In the genomic region with DNA sequence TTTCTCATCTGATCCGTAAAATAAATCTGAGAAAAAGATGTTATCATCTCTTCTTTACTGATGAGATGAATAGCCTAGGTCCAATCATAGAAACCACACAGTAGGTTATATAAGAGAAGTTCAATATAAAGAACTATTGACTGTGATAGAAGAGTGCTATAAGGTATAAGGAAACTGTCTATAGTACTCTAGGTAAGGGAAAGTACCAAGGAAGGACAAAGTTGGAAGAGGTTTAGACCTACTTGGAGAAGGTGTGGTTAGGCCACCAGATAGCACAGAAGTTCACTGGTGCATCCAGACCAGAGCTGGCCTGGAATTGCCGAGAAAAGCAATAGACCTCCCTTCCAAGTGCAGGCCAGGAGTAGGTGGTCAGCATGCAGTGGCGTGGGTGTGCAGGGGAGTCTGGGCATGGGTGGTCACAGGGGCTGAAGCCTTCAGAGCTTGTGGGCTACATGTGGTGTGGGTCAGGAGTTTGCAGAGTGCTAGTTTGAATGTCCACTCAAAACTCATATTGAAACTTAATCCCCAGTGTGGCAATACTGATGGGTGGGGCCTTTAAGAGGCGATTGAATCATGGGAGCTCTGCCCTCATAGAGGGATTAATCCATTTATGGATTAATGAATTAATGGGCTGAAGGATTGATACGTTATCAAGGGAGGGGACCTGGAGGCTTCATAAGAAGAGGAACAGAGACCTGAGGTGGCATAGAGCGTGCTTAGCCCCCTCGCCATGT, we compare ENCODE assay signal across 13 cellular contexts.
DNase-seq lines count a peak whose midpoint lies in the region; ATAC-seq and TF ChIP-seq lines count a peak whose summit lies in the region.
"Had no signal": no experiment of that assay in that cellular context is flagged by ENCODE, and none has a peak within 500 bp of the region (broad histone marks: within the 10 kb centered on the region; RNA-seq: fewer than 3 reads in every experiment).

No MANE protein-coding gene starts in this region.

- intact Hi-C loops in left ventricle myocardium superior (cut with micrococcal nuclease), result no loop called here
- intact Hi-C loops in dendritic cell treated with granulocyte-macrophage colony-stimulating factor and Interleukin-4, amounts not matched to agents 40 ng/mL and 50 ng/mL, for 4 days (cut with micrococcal nuclease), result no loop called here

- peak overlapping the region in 1 of 4 donors; percentile 29 for H3K4me3 Mint-ChIP-seq in IgD-negative memory B cell
- H3K4me3 Mint-ChIP-seq in dendritic cell treated with granulocyte-macrophage colony-stimulating factor and Interleukin-4, amounts not matched to agents 40 ng/mL and 50 ng/mL, for 4 days, result peak overlapping the region; percentile 39
- no peak overlapping the region for H3K4me3 Mint-ChIP-seq in stimulated activated memory B cell treated with anti-CD40 and anti-IgM and Interleukin-4, amounts not matched to agents 10 μg/mL and 1 μg/mL and 100 μg/mL, for 72 hours

- no peaks in the 10 kb centered on the region for H3K9me3 ChIP-seq in right atrium auricular region

- CTCF ChIA-PET in HEK293T (lab: Yijun Ruan, JAX), result interaction anchor here (0.7 to 1.1 kb wide), 2 partner anchors 22 to 38 kb away, joined by 3 read pairs; no protein-coding TSS in a partner anchor

- no peaks in the 10 kb centered on the region for H3K9me3 Mint-ChIP-seq in IgD-negative memory B cell
- no peaks in the 10 kb centered on the region for H3K9me3 Mint-ChIP-seq in dendritic cell treated with granulocyte-macrophage colony-stimulating factor and Interleukin-4, amounts not matched to agents 40 ng/mL and 50 ng/mL, for 4 days
- H3K9me3 Mint-ChIP-seq in stimulated activated memory B cell treated with anti-CD40 and anti-IgM and Interleukin-4, amounts not matched to agents 10 μg/mL and 1 μg/mL and 100 μg/mL, for 72 hours, result peaks cover 2% of the 10 kb centered on the region

- no peak for DNase-seq in right atrium auricular region (ENCODE audit: low spot score)
- DNase-seq in left ventricle myocardium superior, result no peak
- no peak for DNase-seq in iPS-NIHi11 (ENCODE audit: low spot score)
- DNase-seq in HEK293T (ENCODE audit: extremely low spot score), result no peak
- DNase-seq: C1 segment of cervical spinal cord, H7, NCI-H1930 had no signal

- POLR2A ChIA-PET in HEK293T (lab: Yijun Ruan, JAX), result interaction anchor here (2.1 kb wide), 1 partner anchor 129 kb away, joined by 7 read pairs; a partner anchor contains a TSS

- H3K27me3 ChIP-seq in right atrium auricular region, result no peaks in the 10 kb centered on the region

- H3K4me1 Mint-ChIP-seq in IgD-negative memory B cell, result peaks cover 23 to 45% (median 35%) of the 10 kb centered on the region in 3 donors
- peaks cover 77% of the 10 kb centered on the region for H3K4me1 Mint-ChIP-seq in dendritic cell treated with granulocyte-macrophage colony-stimulating factor and Interleukin-4, amounts not matched to agents 40 ng/mL and 50 ng/mL, for 4 days (ENCODE audit: low read depth)
- H3K4me1 Mint-ChIP-seq in stimulated activated memory B cell treated with anti-CD40 and anti-IgM and Interleukin-4, amounts not matched to agents 10 μg/mL and 1 μg/mL and 100 μg/mL, for 72 hours, result peaks cover 91% of the 10 kb centered on the region

- peak overlapping the region; percentile 2 to 65 (median 2) for H3K27ac Mint-ChIP-seq in IgD-negative memory B cell
- peak overlapping the region; percentile 84 for H3K27ac Mint-ChIP-seq in dendritic cell treated with granulocyte-macrophage colony-stimulating factor and Interleukin-4, amounts not matched to agents 40 ng/mL and 50 ng/mL, for 4 days
- peak overlapping the region; percentile 90 for H3K27ac Mint-ChIP-seq in stimulated activated memory B cell treated with anti-CD40 and anti-IgM and Interleukin-4, amounts not matched to agents 10 μg/mL and 1 μg/mL and 100 μg/mL, for 72 hours

- peaks cover 0 to 60% of the 10 kb centered on the region in 2 donors for H3K4me1 ChIP-seq in right atrium auricular region

- peaks cover 2% of the 10 kb centered on the region for H3K27me3 Mint-ChIP-seq in IgD-negative memory B cell
- H3K27me3 Mint-ChIP-seq in dendritic cell treated with granulocyte-macrophage colony-stimulating factor and Interleukin-4, amounts not matched to agents 40 ng/mL and 50 ng/mL, for 4 days, result peaks cover 5% of the 10 kb centered on the region
- H3K27me3 Mint-ChIP-seq in stimulated activated memory B cell treated with anti-CD40 and anti-IgM and Interleukin-4, amounts not matched to agents 10 μg/mL and 1 μg/mL and 100 μg/mL, for 72 hours, result no peaks in the 10 kb centered on the region

- no peaks in the 10 kb centered on the region for H3K36me3 ChIP-seq in right atrium auricular region

- H3K4me3 ChIP-seq in right atrium auricular region, result no peak overlapping the region
- H3K4me3 ChIP-seq: SK-N-MC had no signal

- peaks cover 3% of the 10 kb centered on the region for H3K36me3 Mint-ChIP-seq in IgD-negative memory B cell
- no peaks in the 10 kb centered on the region for H3K36me3 Mint-ChIP-seq in dendritic cell treated with granulocyte-macrophage colony-stimulating factor and Interleukin-4, amounts not matched to agents 40 ng/mL and 50 ng/mL, for 4 days (ENCODE audit: low read depth)
- no peaks in the 10 kb centered on the region for H3K36me3 Mint-ChIP-seq in stimulated activated memory B cell treated with anti-CD40 and anti-IgM and Interleukin-4, amounts not matched to agents 10 μg/mL and 1 μg/mL and 100 μg/mL, for 72 hours

- ATAC-seq in left ventricle myocardium superior, result no peak
- no peak for ATAC-seq in stimulated activated memory B cell treated with anti-CD40 and anti-IgM and Interleukin-4, amounts not matched to agents 10 μg/mL and 1 μg/mL and 100 μg/mL, for 72 hours
- no peak for ATAC-seq in GM19324 (IDR thresholded peaks at IDR 0.05; ENCODE audit: low FRiP score, unreplicated experiment)

- no peak for TF ChIP-seq CTCF in right atrium auricular region (IDR thresholded peaks at IDR 0.05)

- peak overlapping the region; percentile 24 to 87 for H3K27ac ChIP-seq in right atrium auricular region
- H3K27ac ChIP-seq: HL-60, SK-N-MC had no signal

TF ChIP-seq in HEK293T, 16 proteins besides CTCF, POLR2A, EP300 and RAD21:
- TF ChIP-seq, protein P1, sequence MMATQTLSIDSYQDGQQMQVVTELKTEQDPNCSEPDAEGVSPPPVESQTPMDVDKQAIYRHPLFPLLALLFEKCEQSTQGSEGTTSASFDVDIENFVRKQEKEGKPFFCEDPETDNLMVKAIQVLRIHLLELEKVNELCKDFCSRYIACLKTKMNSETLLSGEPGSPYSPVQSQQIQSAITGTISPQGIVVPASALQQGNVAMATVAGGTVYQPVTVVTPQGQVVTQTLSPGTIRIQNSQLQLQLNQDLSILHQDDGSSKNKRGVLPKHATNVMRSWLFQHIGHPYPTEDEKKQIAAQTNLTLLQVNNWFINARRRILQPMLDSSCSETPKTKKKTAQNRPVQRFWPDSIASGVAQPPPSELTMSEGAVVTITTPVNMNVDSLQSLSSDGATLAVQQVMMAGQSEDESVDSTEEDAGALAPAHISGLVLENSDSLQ (IDR thresholded peaks at IDR 0.05), result no peak
- TF ChIP-seq ZNF384 (IDR thresholded peaks at IDR 0.05) (no peak), FOXM1 (IDR thresholded peaks at IDR 0.05; ENCODE audit: borderline replicate concordance) (no peak), CTBP1 (IDR thresholded peaks at IDR 0.05; ENCODE audit: borderline replicate concordance) (no peak), TARDBP (IDR thresholded peaks at IDR 0.05) (no peak), ELF4 (IDR thresholded peaks at IDR 0.05) (no peak)
TF ChIP-seq in HEK293T: peak in this region for 0.

Comparison
In these comparisons a context has a peak if more than half of its experiments do, and no peak if none do; other contexts are left out.
1. H3K27ac Mint-ChIP-seq: peak in every context shown above with its lines; median percentile 90 in stimulated activated memory B cell treated with anti-CD40 and anti-IgM and Interleukin-4, amounts not matched to agents 10 μg/mL and 1 μg/mL and 100 μg/mL, for 72 hours; 84 in dendritic cell treated with granulocyte-macrophage colony-stimulating factor and Interleukin-4, amounts not matched to agents 40 ng/mL and 50 ng/mL, for 4 days; 2 in IgD-negative memory B cell.